In genomic region chr1:63317814-63318156, GRCh38 we compare ENCODE assay signal across 9 cellular contexts. TPM values are rescaled to one million over a fixed set of nuclear protein-coding genes. Genes with fewer than 3 reads are reported as not detected.
DNase-seq lines count a peak whose midpoint lies in the region; ATAC-seq and TF ChIP-seq lines count a peak whose summit lies in the region.
"Had no signal": no experiment of that assay in that cellular context is flagged by ENCODE, and none has a peak within 500 bp of the region (broad histone marks: within the 10 kb centered on the region; RNA-seq: fewer than 3 reads in every experiment).

No MANE protein-coding gene starts in this region.

- H3K36me3 Mint-ChIP-seq in dendritic cell treated with granulocyte-macrophage colony-stimulating factor and Interleukin-4, amounts not matched to agents 40 ng/mL and 50 ng/mL, for 4 days (ENCODE audit: low read depth) = no peaks in the 10 kb centered on the region

- H2BK120ac ChIP-seq in trophoblast cell (ENCODE audit: insufficient read depth, low read length, poor library complexity) = no peak overlapping the region

- H3K4me3 ChIP-seq in GM12865 (ENCODE audit: low read depth, low read length) = peak overlapping the region; percentile 64
- H3K4me3 ChIP-seq in NB4 (ENCODE audit: low read depth, low read length) = peak overlapping the region; percentile 21
- no peak overlapping the region for H3K4me3 ChIP-seq in trophoblast cell (ENCODE audit: low read depth, low read length)
- H3K4me3 ChIP-seq: lung had no signal

- H3K9ac ChIP-seq in trophoblast cell (ENCODE audit: low read length) = no peak overlapping the region

- no peak overlapping the region for H3K4ac ChIP-seq in trophoblast cell (ENCODE audit: low read depth, low read length)

- no peaks in the 10 kb centered on the region for H3K79me2 ChIP-seq in trophoblast cell (ENCODE audit: control insufficient read depth, insufficient read depth, low read length, poor library complexity)

- no CpG with 5 or more reads among the region's 14 CpGs for WGBS in trophoblast cell (ENCODE audit: extremely low coverage, insufficient coverage, insufficient read length)

- H4K91ac ChIP-seq in trophoblast cell (ENCODE audit: low read depth, low read length) = no peak overlapping the region

- H3K9me3 ChIP-seq in trophoblast cell (ENCODE audit: insufficient read depth, low read depth, low read length) = peaks cover 2% of the 10 kb centered on the region

- H3K27ac ChIP-seq in trophoblast cell (ENCODE audit: low read depth, low read length) = no peak overlapping the region

- no peak overlapping the region for H2BK12ac ChIP-seq in trophoblast cell (ENCODE audit: low read length)

- H3K36me3 ChIP-seq in trophoblast cell (ENCODE audit: control insufficient read depth in 1 of 2, insufficient read depth in 2 of 2, low read length in 2 of 2) = no peaks in the 10 kb centered on the region

- H4K12ac ChIP-seq in trophoblast cell (ENCODE audit: low read depth, low read length) = no peak overlapping the region

- DNase-seq in GM12865 (ENCODE audit: low read depth) (no peak), NB4 (ENCODE audit: low read depth) (no peak), trophoblast cell (no peak), NCI-H1417 treated with DMSO at 0.1 percent for 48 hours (lab: John Stamatoyannopoulos, UW) (no peak)
- no peak for DNase-seq in stimulated activated naive CD4-positive, alpha-beta T cell treated with Interleukin-2 at 50 U/mL for 16 hours (lab: John Stamatoyannopoulos, UW)

- H3K79me1 ChIP-seq in trophoblast cell (ENCODE audit: low read length) = no peaks in the 10 kb centered on the region

- TF ChIP-seq CTCF in GM12865 (IDR thresholded peaks at IDR 0.05; ENCODE audit: insufficient read depth, low read depth, low read length, missing control alignments) (no peak), NB4 (IDR thresholded peaks at IDR 0.05; ENCODE audit: low read depth, low read length) (no peak)

- no peak for TF ChIP-seq POLR2A in NB4 (IDR thresholded peaks at IDR 0.05; ENCODE audit: extremely low read depth, insufficient read length)

- no peak overlapping the region for H3K14ac ChIP-seq in trophoblast cell (ENCODE audit: low read length)

- ATAC-seq in GM21526 (IDR thresholded peaks at IDR 0.05; ENCODE audit: low FRiP score, unreplicated experiment) = no peak
- ATAC-seq: Right ventricle myocardium inferior had no signal

- peaks cover 89% of the 10 kb centered on the region for H3K27me3 Mint-ChIP-seq in dendritic cell treated with granulocyte-macrophage colony-stimulating factor and Interleukin-4, amounts not matched to agents 40 ng/mL and 50 ng/mL, for 4 days

- H4K8ac ChIP-seq in trophoblast cell (ENCODE audit: low read depth, low read length) = no peak overlapping the region

- H3K23ac ChIP-seq in trophoblast cell (ENCODE audit: low read length) = no peak overlapping the region

- no peak overlapping the region for H3K18ac ChIP-seq in trophoblast cell (ENCODE audit: low read length)

- H3K4me2 ChIP-seq in trophoblast cell (ENCODE audit: low read length) = peak overlapping the region; percentile 72

- peaks cover 8% of the 10 kb centered on the region for H3K9me3 Mint-ChIP-seq in dendritic cell treated with granulocyte-macrophage colony-stimulating factor and Interleukin-4, amounts not matched to agents 40 ng/mL and 50 ng/mL, for 4 days

- H3K27ac Mint-ChIP-seq in dendritic cell treated with granulocyte-macrophage colony-stimulating factor and Interleukin-4, amounts not matched to agents 40 ng/mL and 50 ng/mL, for 4 days = no peak overlapping the region

- H3K4me1 Mint-ChIP-seq in dendritic cell treated with granulocyte-macrophage colony-stimulating factor and Interleukin-4, amounts not matched to agents 40 ng/mL and 50 ng/mL, for 4 days (ENCODE audit: low read depth) = peaks cover 49% of the 10 kb centered on the region

- H2BK5ac ChIP-seq in trophoblast cell (ENCODE audit: low read depth, low read length, poor library complexity) = no peak overlapping the region

- H3K4me3 Mint-ChIP-seq in dendritic cell treated with granulocyte-macrophage colony-stimulating factor and Interleukin-4, amounts not matched to agents 40 ng/mL and 50 ng/mL, for 4 days = peak overlapping the region; percentile 56

- H2AK5ac ChIP-seq in trophoblast cell (ENCODE audit: low read length) = no peak overlapping the region

- H3K27me3 ChIP-seq in trophoblast cell (ENCODE audit: insufficient read depth, low read length) = peaks cover 52% of the 10 kb centered on the region

- intact Hi-C loops in dendritic cell treated with granulocyte-macrophage colony-stimulating factor and Interleukin-4, amounts not matched to agents 40 ng/mL and 50 ng/mL, for 4 days (cut with micrococcal nuclease) = loop anchor here (1.0 kb wide), 1 partner anchor 124 kb away; no protein-coding TSS in a partner anchor

- peaks cover 4 to 12% of the 10 kb centered on the region in 2 experiments for H3K4me1 ChIP-seq in trophoblast cell (ENCODE audit: control insufficient read depth in 1 of 2, insufficient read depth in 2 of 2, low read length in 2 of 2)

- H2AFZ ChIP-seq in trophoblast cell (ENCODE audit: insufficient read depth, low read length, poor library complexity) = no peak overlapping the region

RNA-seq across cellular contexts. Expression of gene FOXD3, which starts 4.6 kb away (rescaled TPM):
- not detected in 2 replicates for polyA plus RNA-seq in trophoblast cell (2013)

RNA-seq across cellular contexts. Expression of gene ALG6, which starts 49.6 kb away (rescaled TPM):
- 7.3 and 7.6 TPM in 2 replicates for polyA plus RNA-seq in trophoblast cell (2013)
